In genomic region chr2:130389363-130389762, GRCh38 we compare ENCODE assay signal across 14 cellular contexts.
"Had no signal": no experiment of that assay in that cellular context is flagged by ENCODE, and none has a peak within 500 bp of the region (broad histone marks: within the 10 kb centered on the region; RNA-seq: fewer than 3 reads in every experiment).

No MANE protein-coding gene starts in this region.

- DNase-seq: activated CD4-positive, alpha-beta T cell treated with anti-CD3 and anti-CD28 coated beads, Interleukin-2, amount 10 ng/mL, durations not matched to agents 7 days and 5 days; activated CD4-positive, CD25-positive, alpha-beta regulatory T cell; activated CD8-positive, alpha-beta T cell treated with anti-CD3 and anti-CD28 coated beads, Interleukin-2, amount 10 ng/mL, durations not matched to agents 7 days and 5 days; activated naive CD4-positive, alpha-beta T cell treated with anti-CD3 and anti-CD28 coated beads for 36 hours; activated T-cell treated with anti-CD3 and anti-CD28 coated beads, Interleukin-2, amount 50 U/mL, for 4 hours; body of pancreas; central memory CD4-positive, alpha-beta T cell; stimulated activated CD4-positive, alpha-beta T cell treated with anti-CD3 and anti-CD28 coated beads, Interleukin-4, amount 100 ng/mL, for 4 hours; stimulated activated naive B cell treated with anti-CD40 and anti-IgM and Interleukin-4, amounts not matched to agents 10 μg/mL and 1 μg/mL and 100 μg/mL, for 72 hours; T-cell; T-helper 9 cell; thyroid gland had no signal

- H3K79me2 ChIP-seq: parathyroid adenoma had no signal

- H3K4me3 Mint-ChIP-seq: activated CD4-positive, alpha-beta T cell treated with anti-CD3 and anti-CD28 coated beads, Interleukin-2, amount 10 ng/mL, durations not matched to agents 7 days and 5 days; activated CD8-positive, alpha-beta T cell treated with anti-CD3 and anti-CD28 coated beads, Interleukin-2, amount 10 ng/mL, durations not matched to agents 7 days and 5 days; activated naive CD4-positive, alpha-beta T cell treated with anti-CD3 and anti-CD28 coated beads for 36 hours; stimulated activated naive B cell treated with anti-CD40 and anti-IgM and Interleukin-4, amounts not matched to agents 10 μg/mL and 1 μg/mL and 100 μg/mL, for 72 hours had no signal

- H3K4me3 ChIP-seq: body of pancreas, thyroid gland had no signal

- H3K9ac ChIP-seq: parathyroid adenoma had no signal

- H3K9me3 ChIP-seq: body of pancreas, thyroid gland had no signal

- H3K27ac Mint-ChIP-seq: activated CD8-positive, alpha-beta T cell treated with anti-CD3 and anti-CD28 coated beads, Interleukin-2, amount 10 ng/mL, durations not matched to agents 7 days and 5 days; activated naive CD4-positive, alpha-beta T cell treated with anti-CD3 and anti-CD28 coated beads for 36 hours; stimulated activated naive B cell treated with anti-CD40 and anti-IgM and Interleukin-4, amounts not matched to agents 10 μg/mL and 1 μg/mL and 100 μg/mL, for 72 hours; T-cell had no signal

- H3K27ac ChIP-seq: parathyroid adenoma, thyroid gland had no signal

- H3K9me3 Mint-ChIP-seq: activated CD4-positive, alpha-beta T cell treated with anti-CD3 and anti-CD28 coated beads, Interleukin-2, amount 10 ng/mL, durations not matched to agents 7 days and 5 days; activated naive CD4-positive, alpha-beta T cell treated with anti-CD3 and anti-CD28 coated beads for 36 hours; activated T-cell treated with anti-CD3 and anti-CD28 coated beads, Interleukin-2, amount 50 U/mL, for 4 hours; stimulated activated naive B cell treated with anti-CD40 and anti-IgM and Interleukin-4, amounts not matched to agents 10 μg/mL and 1 μg/mL and 100 μg/mL, for 72 hours; T-cell had no signal

- H3K36me3 ChIP-seq: thyroid gland had no signal

- ATAC-seq: activated CD8-positive, alpha-beta T cell treated with anti-CD3 and anti-CD28 coated beads, Interleukin-2, amount 10 ng/mL, durations not matched to agents 7 days and 5 days; activated T-cell treated with anti-CD3 and anti-CD28 coated beads, Interleukin-2, amount 50 U/mL, for 4 hours; body of pancreas; sciatic nerve; stimulated activated naive B cell treated with anti-CD40 and anti-IgM and Interleukin-4, amounts not matched to agents 10 μg/mL and 1 μg/mL and 100 μg/mL, for 72 hours; T-cell had no signal

- H3K27me3 ChIP-seq: body of pancreas, thyroid gland had no signal
